20 cellular contexts compared by ENCODE assay signal in genomic region chr2:6657872-6658271, GRCh38.
DNase-seq lines count a peak whose midpoint lies in the region; ATAC-seq and FAIRE-seq lines count a peak whose summit lies in the region.
"Had no signal": no experiment of that assay in that cellular context is flagged by ENCODE, and none has a peak within 500 bp of the region (broad histone marks: within the 10 kb centered on the region; RNA-seq: fewer than 3 reads in every experiment).

No MANE protein-coding gene starts in this region.

- H3K18ac ChIP-seq in mesenchymal stem cell (ENCODE audit: low read depth in 1 of 2, low read length in 2 of 2): no peak overlapping the region

- H3K14ac ChIP-seq in mesenchymal stem cell (ENCODE audit: low read length in 2 of 2): no peak overlapping the region

- no peak overlapping the region for H3K27ac ChIP-seq in mesenchymal stem cell (ENCODE audit: low read length, poor library complexity, severe bottlenecking)
- H3K27ac ChIP-seq: breast epithelium, Peyer's patch had no signal

- peak; percentile 77 for FAIRE-seq in GM18507 (lab: Jason Lieb, UNC)

- no peak overlapping the region for H4K8ac ChIP-seq in mesenchymal stem cell (ENCODE audit: low read length)

- peaks cover 5% of the 10 kb centered on the region in 2 experiments for H3K27me3 ChIP-seq in mesenchymal stem cell (ENCODE audit: control insufficient read depth in 1 of 2, insufficient read depth in 1 of 2, low read length in 2 of 2)
- H3K27me3 ChIP-seq: breast epithelium, Peyer's patch had no signal

- 60% methylated on average over 3 of the region's 5 CpGs for WGBS in mesenchymal stem cell

- peak; percentile 99 for ATAC-seq in GM19438 (IDR thresholded peaks at IDR 0.05; ENCODE audit: low read depth, unreplicated experiment)
- ATAC-seq in HG02885 (IDR thresholded peaks at IDR 0.05; ENCODE audit: poor library complexity, unreplicated experiment): peak; percentile 52
- peak; percentile 93 for ATAC-seq in HG03520 (IDR thresholded peaks at IDR 0.05; ENCODE audit: unreplicated experiment)
- ATAC-seq: naive thymus-derived CD8-positive, alpha-beta T cell had no signal

- no peaks in the 10 kb centered on the region for H3K36me3 ChIP-seq in mesenchymal stem cell (ENCODE audit: control insufficient read depth in 1 of 2, insufficient read depth in 2 of 2, low read depth in 1 of 2, low read length in 2 of 2)
- H3K36me3 ChIP-seq: breast epithelium, Peyer's patch had no signal

- H4K91ac ChIP-seq in mesenchymal stem cell (ENCODE audit: low read length): no peak overlapping the region

- H3K4me3 ChIP-seq in mesenchymal stem cell (ENCODE audit: insufficient read depth in 1 of 2, low read depth in 1 of 2, low read length in 2 of 2): no peak overlapping the region
- H3K4me3 ChIP-seq: breast epithelium, Peyer's patch had no signal

- no peak overlapping the region for H2BK12ac ChIP-seq in mesenchymal stem cell (ENCODE audit: low read length in 2 of 2)

- H3K4ac ChIP-seq in mesenchymal stem cell (ENCODE audit: low read depth in 1 of 2, low read length in 2 of 2): no peak overlapping the region

- H3K4me2 ChIP-seq in mesenchymal stem cell (ENCODE audit: low read length, poor library complexity, severe bottlenecking): no peak overlapping the region

- DNase-seq in GM18507 (ENCODE audit: extremely low spot score, insufficient read length, low read depth) (no peak), DMS79 (lab: John Stamatoyannopoulos, UW) (no peak), NOMO-1 treated with dmso at 0.1 percent for 144 hours (lab: John Stamatoyannopoulos, UW; ENCODE audit: unreplicated experiment) (no peak), mesenchymal stem cell (no peak), HuH-7.5 (ENCODE audit: low spot score) (no peak)
- DNase-seq: activated CD4-positive, alpha-beta T cell treated with anti-CD3 and anti-CD28 coated beads, Interleukin-2, amount 50 U/mL, for 4 hours; activated gamma-delta T cell treated with Interleukin-2 at 50 U/mL for 16 hours; glutamatergic neuron; naive thymus-derived CD8-positive, alpha-beta T cell; NCI-H1048; NCI-H345; Peyer's patch; retina; stimulated activated CD4-positive, alpha-beta T cell treated with anti-CD3 and anti-CD28 coated beads, Interleukin-4, amount 100 ng/mL, for 1 hour; stimulated activated naive CD4-positive, alpha-beta T cell; T-helper 2 cell had no signal

- H2BK5ac ChIP-seq in mesenchymal stem cell (ENCODE audit: low read depth, low read length, poor library complexity, severe bottlenecking): no peak overlapping the region

- H3K79me1 ChIP-seq in mesenchymal stem cell (replicated peaks; ENCODE audit: low read length, poor library complexity, severe bottlenecking): no peaks in the 10 kb centered on the region

- H3K9ac ChIP-seq in mesenchymal stem cell (ENCODE audit: low read length): no peak overlapping the region

- no peaks in the 10 kb centered on the region for H3K4me1 ChIP-seq in mesenchymal stem cell (ENCODE audit: control insufficient read depth, insufficient read depth, low read depth, low read length)
- H3K4me1 ChIP-seq: breast epithelium, Peyer's patch had no signal

- no peak overlapping the region for H2AFZ ChIP-seq in mesenchymal stem cell (ENCODE audit: low read depth, low read length)

- no peaks in the 10 kb centered on the region for H3K9me3 ChIP-seq in mesenchymal stem cell (ENCODE audit: control insufficient read depth, low read length)
- H3K9me3 ChIP-seq: breast epithelium, Peyer's patch had no signal

- no peak overlapping the region for H3K23ac ChIP-seq in mesenchymal stem cell (ENCODE audit: low read length in 2 of 2)

- H2AK5ac ChIP-seq in mesenchymal stem cell (ENCODE audit: low read length, severe bottlenecking): no peak overlapping the region

- no peak overlapping the region for H2BK15ac ChIP-seq in mesenchymal stem cell (ENCODE audit: low read depth, poor library complexity, severe bottlenecking)

- no peak overlapping the region for H2BK120ac ChIP-seq in mesenchymal stem cell (ENCODE audit: low read depth, low read length)
